In the genomic region with DNA sequence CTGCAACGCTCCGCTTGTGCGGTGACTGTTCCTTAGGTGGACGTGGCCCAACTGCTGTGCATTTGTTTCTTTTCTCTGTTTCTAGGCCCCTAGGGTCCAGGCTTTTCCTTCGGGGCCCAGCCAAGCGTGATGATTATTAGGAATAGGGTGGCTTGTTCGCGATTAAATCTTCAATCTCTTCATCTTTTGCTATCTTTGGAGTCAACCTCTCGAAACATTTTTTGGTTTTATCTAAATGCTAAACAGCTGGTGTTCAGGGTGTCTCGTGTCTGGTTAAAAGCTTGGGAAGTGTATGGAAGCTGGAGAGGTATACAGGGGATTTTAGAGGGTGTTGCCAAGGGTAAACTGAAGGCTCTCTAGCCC, we compare ENCODE assay signal across 11 cellular contexts. TPM values are rescaled to one million over a fixed set of nuclear protein-coding genes. Genes with fewer than 3 reads are reported as not detected.
DNase-seq lines count a peak whose midpoint lies in the region; ATAC-seq and TF ChIP-seq lines count a peak whose summit lies in the region.
"Had no signal": no experiment of that assay in that cellular context is flagged by ENCODE, and none has a peak within 500 bp of the region (broad histone marks: within the 10 kb centered on the region; RNA-seq: fewer than 3 reads in every experiment).

No MANE protein-coding gene starts in this region.

- no peaks in the 10 kb centered on the region; a peak in 2 of 7 replicates for H3K36me3 Mint-ChIP-seq in H9 (ENCODE audit: insufficient read depth in 1 of 3, low read depth in 3 of 3)
- peaks cover 0 to 4% (median 3%) of the 10 kb centered on the region in 3 donors for H3K36me3 Mint-ChIP-seq in naive thymus-derived CD8-positive, alpha-beta T cell

- no peaks in the 10 kb centered on the region for H3K79me2 ChIP-seq in H9 (ENCODE audit: insufficient read depth, low read length)

- no peaks in the 10 kb centered on the region for H3K9me3 Mint-ChIP-seq in H9
- peaks cover 0 to under 1% (median 0%) of the 10 kb centered on the region in 9 donors for H3K9me3 Mint-ChIP-seq in naive thymus-derived CD8-positive, alpha-beta T cell

- peak overlapping the region; percentile 78 to 90 for H3K4me3 Mint-ChIP-seq in H9
- H3K4me3 Mint-ChIP-seq in naive thymus-derived CD8-positive, alpha-beta T cell = peak overlapping the region; percentile 16 to 81 (median 61)

- H3K27ac Mint-ChIP-seq in H9 = no peak overlapping the region; a peak in 2 of 7 replicates
- H3K27ac Mint-ChIP-seq in naive thymus-derived CD8-positive, alpha-beta T cell = peak overlapping the region in 1 of 10 donors; percentile 30

- H3K18ac ChIP-seq in H9 (ENCODE audit: insufficient read length, low read depth, low read length) = no peak overlapping the region

- H3K9me3 ChIP-seq in H9 (ENCODE audit: control insufficient read depth, low read depth, low read length) = no peaks in the 10 kb centered on the region
- no peaks in the 10 kb centered on the region for H3K9me3 ChIP-seq in body of pancreas
- H3K9me3 ChIP-seq: colonic mucosa had no signal

- no peak overlapping the region for H3K4ac ChIP-seq in H9 (ENCODE audit: low read depth, low read length)

- POLR2A ChIA-PET in naive thymus-derived CD8-positive, alpha-beta T cell (lab: Charles Lee) = no interaction called here

- H3K4me1 ChIP-seq in H9 (ENCODE audit: insufficient read depth, low read length) = no peaks in the 10 kb centered on the region
- H3K4me1 ChIP-seq in body of pancreas = peaks cover 18% of the 10 kb centered on the region
- H3K4me1 ChIP-seq: colonic mucosa had no signal

- no peak overlapping the region for H4K8ac ChIP-seq in H9 (replicated peaks; ENCODE audit: insufficient read length, low read depth, low read length)

- no peak overlapping the region; the same call in 1 of the 2 replicates for H3K14ac ChIP-seq in H9 (ENCODE audit: insufficient read depth, low read length)

- DNase-seq in AG10803 (ENCODE audit: low read depth) (no peak), H9 (no peak), astrocyte of the cerebellum (ENCODE audit: low read depth) (no peak), body of pancreas (no peak), A172 (ENCODE audit: low spot score) (no peak)
- no peak for DNase-seq in naive thymus-derived CD8-positive, alpha-beta T cell
- DNase-seq: colonic mucosa had no signal

- no peak overlapping the region for H2AFZ ChIP-seq in H9 (ENCODE audit: low read length)

- no peak overlapping the region for H3K27ac ChIP-seq in H9 (ENCODE audit: insufficient read length, low read depth, low read length)
- H3K27ac ChIP-seq in body of pancreas = no peak overlapping the region
- H3K27ac ChIP-seq: colonic mucosa had no signal

- no peak overlapping the region for H3K9ac ChIP-seq in H9 (ENCODE audit: extremely low read depth, insufficient read length, low read length)

- H3K27me3 Mint-ChIP-seq in H9 (ENCODE audit: low read depth) = peaks cover 41% of the 10 kb centered on the region
- H3K27me3 Mint-ChIP-seq in naive thymus-derived CD8-positive, alpha-beta T cell = peaks cover 25 to 58% (median 42%) of the 10 kb centered on the region in 5 donors

- H4K91ac ChIP-seq in H9 (ENCODE audit: insufficient read length, low read depth, low read length) = no peak overlapping the region

- H3T11ph ChIP-seq in H9 (ENCODE audit: low read length) = no peak overlapping the region

- TF ChIP-seq CTCF in AG10803 (conservative IDR thresholded peaks at IDR 0.05; ENCODE audit: low read length) (no peak), H9 (conservative IDR thresholded peaks at IDR 0.05) (no peak), astrocyte of the cerebellum (IDR thresholded peaks at IDR 0.05; ENCODE audit: low read depth, low read length, missing control alignments) (no peak), body of pancreas (IDR thresholded peaks at IDR 0.05) (no peak)

- in situ Hi-C loops in astrocyte of the cerebellum (cut with HindIII; ENCODE audit: low sequenced_read_pairs) = no loop called here

- peak overlapping the region; percentile 34; the same call in 1 of the 2 replicates for H3K4me3 ChIP-seq in AG10803 (ENCODE audit: low read length)
- H3K4me3 ChIP-seq in astrocyte of the cerebellum (ENCODE audit: low read depth, low read length) = peak overlapping the region; percentile 44
- H3K4me3 ChIP-seq in body of pancreas = no peak overlapping the region
- H3K4me3 ChIP-seq: colonic mucosa, K562 had no signal

- no peak overlapping the region for H2BK5ac ChIP-seq in H9 (ENCODE audit: insufficient read length, low read length)

- H3K79me1 ChIP-seq in H9 (ENCODE audit: insufficient read depth, low read depth, low read length, poor library complexity, severe bottlenecking) = no peaks in the 10 kb centered on the region

- no peaks in the 10 kb centered on the region for H4K20me1 ChIP-seq in H9 (ENCODE audit: control insufficient read depth, insufficient read depth, insufficient read length)

- H3K23me2 ChIP-seq in H9 (ENCODE audit: insufficient read length, low read depth, low read length, poor library complexity, severe bottlenecking) = peaks cover 21% of the 10 kb centered on the region

- H3K56ac ChIP-seq in H9 (ENCODE audit: insufficient read length, low read depth, low read length) = no peak overlapping the region

- H4K5ac ChIP-seq in H9 (ENCODE audit: insufficient read length, low read depth, low read length) = no peak overlapping the region

- H3K4me2 ChIP-seq in H9 (ENCODE audit: insufficient read depth, insufficient read length, low read length) = peak overlapping the region; percentile 59

- H3K36me3 ChIP-seq in body of pancreas (replicated peaks in 1 of 2; ENCODE audit: insufficient read depth in 1 of 2, low read depth in 2 of 2) = no peaks in the 10 kb centered on the region
- H3K36me3 ChIP-seq: colonic mucosa had no signal

- TF ChIP-seq POLR2A in body of pancreas (IDR thresholded peaks at IDR 0.05) = no peak

- no peak overlapping the region for H3K23ac ChIP-seq in H9 (ENCODE audit: insufficient read length, low read depth, low read length)

- H3K27me3 ChIP-seq in H9 (ENCODE audit: insufficient read depth, low read length) (peaks cover 11% of the 10 kb centered on the region), body of pancreas (peaks cover 0 to 23% of the 10 kb centered on the region in 2 donors)

- H2BK120ac ChIP-seq in H9 (ENCODE audit: low read depth, low read length, poor library complexity, severe bottlenecking) = no peak overlapping the region

- H2BK15ac ChIP-seq in H9 (ENCODE audit: low read depth, low read length) = no peak overlapping the region

- intact Hi-C loops in body of pancreas (cut with DNase I) = no loop called here

- H2AK5ac ChIP-seq in H9 (ENCODE audit: insufficient read length, low read length) = no peak overlapping the region

- H2BK12ac ChIP-seq in H9 (ENCODE audit: insufficient read length, low read depth, low read length) = no peak overlapping the region

- no peak for ATAC-seq in naive thymus-derived CD8-positive, alpha-beta T cell
- ATAC-seq in HG02610 (IDR thresholded peaks at IDR 0.05; ENCODE audit: unreplicated experiment) (no peak), body of pancreas (no peak), HG03442 (IDR thresholded peaks at IDR 0.05; ENCODE audit: unreplicated experiment) (no peak)

- H2BK20ac ChIP-seq in H9 (ENCODE audit: low read depth, low read length, poor library complexity, severe bottlenecking) = no peak overlapping the region

- H3K4me1 Mint-ChIP-seq in H9 = peaks cover 13 to 16% of the 10 kb centered on the region in 2 experiments
- H3K4me1 Mint-ChIP-seq in naive thymus-derived CD8-positive, alpha-beta T cell = peaks cover 1 to 18% (median 14%) of the 10 kb centered on the region in 4 donors

- WGBS in H9 (ENCODE audit: extremely low coverage, insufficient read length, low lambda C conversion rate) = no CpG with 5 or more reads among the region's 10 CpGs
- WGBS in body of pancreas, 2 donors = 4 to 7% methylated on average over 10 of the region's 10 CpGs

RNA-seq across cellular contexts. Expression of a gene that starts 0.8 kb away (rescaled TPM):
- total RNA-seq in H9 (2021) (3.7 and 5.2 TPM in 2 replicates), body of pancreas (1 to 10 TPM in 1 of 2 donors, not detected in 1; 1.8 TPM)
- total RNA-seq in naive thymus-derived CD8-positive, alpha-beta T cell = under 1 TPM in 1 of 2 experiments, not detected in 1; 0.22 TPM
- not detected for polyA plus RNA-seq in naive thymus-derived CD8-positive, alpha-beta T cell
- total RNA-seq in A172 (2014; rRNA removed; shearing (Covaris generic)) = not detected in 2 replicates
- total RNA-seq: K562, lung microvascular endothelial cell had no signal
- polyA plus RNA-seq: K562 had no signal

Comparison
In these comparisons a context has a peak if more than half of its experiments do, and no peak if none do; other contexts are left out.
1. H3K4me3 ChIP-seq: peak in AG10803 (single experiment) and astrocyte of the cerebellum (single experiment); none in body of pancreas (0 of 2).